Comparison of ENCODE assay signal across 24 cellular contexts in the genomic region with DNA sequence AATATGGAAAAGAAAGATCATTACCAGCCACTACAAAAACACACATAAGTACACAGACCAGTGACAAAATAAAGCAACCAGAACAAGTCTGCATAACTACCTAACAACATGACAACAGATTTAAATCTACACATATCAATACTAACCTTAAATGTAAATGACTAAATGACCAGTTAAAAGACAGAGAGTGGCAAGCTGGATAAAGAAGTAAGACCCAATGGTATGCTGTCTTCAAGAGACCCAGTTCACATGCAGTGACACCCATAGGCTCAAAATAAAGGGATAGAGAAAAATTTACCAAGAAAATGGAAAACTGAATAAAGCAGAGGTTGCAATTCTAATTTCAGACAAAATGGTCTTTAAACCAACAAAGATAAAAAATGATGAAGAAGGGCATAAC.
"Had no signal": no experiment of that assay in that cellular context is flagged by ENCODE, and none has a peak within 500 bp of the region (broad histone marks: within the 10 kb centered on the region; RNA-seq: fewer than 3 reads in every experiment).

No MANE protein-coding gene starts in this region.

- H3K27me3 ChIP-seq: stomach, suprapubic skin, testis, thyroid gland, tibial artery, tibial nerve, transverse colon, upper lobe of left lung, upper lobe of right lung, uterus, vagina had no signal

- H3K27ac ChIP-seq: stomach, suprapubic skin, testis, thoracic aorta, thyroid gland, tibial artery, tibial nerve, transverse colon, upper lobe of left lung, upper lobe of right lung, uterus, vagina had no signal

- DNase-seq: stimulated activated CD4-positive, alpha-beta T cell treated with anti-CD3 and anti-CD28 coated beads, Interleukin-2, amount 100 ng/mL, for 48 hours; stimulated activated CD4-positive, alpha-beta T cell treated with anti-CD3 and anti-CD28 coated beads, Interleukin-4, amount 100 ng/mL, for 1 hour; stimulated activated CD4-positive, alpha-beta T cell treated with anti-CD3 and anti-CD28 coated beads, Interleukin-4, amount 100 ng/mL, for 24 hours; stimulated activated CD4-positive, alpha-beta T cell treated with anti-CD3 and anti-CD28 coated beads, Interleukin-4, amount 100 ng/mL, for 4 hours; stimulated activated CD8-positive, alpha-beta memory T cell treated with anti-CD3 and anti-CD28 coated beads, Interleukin-4, amount 100 ng/mL, for 48 hours; stimulated activated naive B cell treated with anti-CD40 and anti-IgM and Interleukin-4, amounts not matched to agents 10 μg/mL and 1 μg/mL and 100 μg/mL, for 72 hours; stimulated activated naive CD4-positive, alpha-beta T cell; stimulated activated naive CD4-positive, alpha-beta T cell treated with Interleukin-2 at 50 U/mL for 16 hours; stimulated activated naive CD8-positive, alpha-beta T cell treated with anti-CD3 and anti-CD28 coated beads, Interleukin-15, amount 100 ng/mL, for 72 hours; stimulated activated naive CD8-positive, alpha-beta T cell treated with anti-CD3 and anti-CD28 coated beads, Interleukin-15, Interleukin-2, amounts not matched to agents 100 U/mL and 50 U/mL, for 24 hours; stomach; substantia nigra; testis; thyroid gland; tibial artery; transverse colon; trophoblast cell; upper lobe of left lung; upper lobe of right lung; uterus had no signal

- H3K4me1 ChIP-seq: stomach, suprapubic skin, testis, thyroid gland, tibial artery, tibial nerve, transverse colon, upper lobe of left lung, upper lobe of right lung, uterus, vagina had no signal

- H3K9me3 ChIP-seq: testis, thyroid gland, uterus, vagina had no signal

- H3K4me3 ChIP-seq: stomach, suprapubic skin, testis, thoracic aorta, thyroid gland, tibial artery, tibial nerve, transverse colon, upper lobe of left lung, upper lobe of right lung, uterus, vagina had no signal

- H3K36me3 ChIP-seq: stomach, suprapubic skin, thoracic aorta, thyroid gland, tibial artery, tibial nerve, transverse colon, upper lobe of left lung, upper lobe of right lung, uterus, vagina had no signal
